In the genomic region with DNA sequence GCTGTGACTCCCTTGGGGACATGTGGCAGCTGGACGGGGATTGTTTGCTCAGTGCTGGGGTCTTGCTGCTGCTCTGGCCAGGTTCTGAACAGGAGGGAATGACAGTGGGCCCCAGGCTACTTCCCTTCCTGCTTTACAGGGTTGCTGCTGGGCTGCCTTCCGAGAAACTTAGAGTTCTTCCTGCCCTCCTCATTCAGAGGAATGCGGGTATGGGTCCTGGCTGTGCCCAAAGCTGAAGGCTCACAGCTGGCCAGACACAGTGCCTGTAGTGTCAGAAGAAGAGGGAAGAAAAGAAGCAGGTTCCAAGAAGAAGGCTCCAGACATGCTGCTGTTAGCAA, we compare ENCODE assay signal across 13 cellular contexts.
A peak's percentile ranks its signal among the peaks of the same experiment; 100 is the strongest.
DNase-seq lines count a peak whose midpoint lies in the region; ATAC-seq, FAIRE-seq and TF ChIP-seq lines count a peak whose summit lies in the region.
"Had no signal": no experiment of that assay in that cellular context is flagged by ENCODE, and none has a peak within 500 bp of the region (broad histone marks: within the 10 kb centered on the region; RNA-seq: fewer than 3 reads in every experiment).

No MANE protein-coding gene starts in this region.

- WGBS in thyroid gland, 2 donors: 25 to 55% methylated on average over 3 of the region's 3 CpGs

- ATAC-seq in left lobe of liver: peak; percentile 50
- ATAC-seq: activated CD4-positive, CD25-positive, alpha-beta regulatory T cell treated with anti-CD3 and anti-CD28 coated beads, Interleukin-2, amount 50 U/mL, for 24 hours had no signal

- intact Hi-C loops in thyroid gland (cut with DNase I): no loop called here

- TF ChIP-seq CTCF in coronary artery (IDR thresholded peaks at IDR 0.05): no peak
- no peak for TF ChIP-seq CTCF in thyroid gland (IDR thresholded peaks at IDR 0.05)

- in situ Hi-C loops in HAP-1 (cut with MboI; ENCODE audit: low sequenced_read_pairs): loop anchor here (25.0 kb wide), 1 partner anchor 332 kb away; no protein-coding TSS in a partner anchor

- no peak for FAIRE-seq in frontal cortex (lab: Jason Lieb, UNC)

- DNase-seq in coronary artery (ENCODE audit: low spot score) (no peak), left lobe of liver (ENCODE audit: low spot score) (no peak), thyroid gland (peak; percentile 64 to 69), frontal cortex (ENCODE audit: low spot score in 2 of 2) (no peak), HAP-1 (ENCODE audit: low spot score in 2 of 2) (no peak), hippocampal formation (lab: John Stamatoyannopoulos, UW) (no peak), NCI-H2029 treated with DMSO at 0.1 percent for 48 hours (lab: John Stamatoyannopoulos, UW) (no peak)
- DNase-seq: GDM1, MG63, OCI-M1 had no signal

- H3K36me3 ChIP-seq in thyroid gland (no peaks in the 10 kb centered on the region), HAP-1 (replicated peaks) (no peaks in the 10 kb centered on the region)
- H3K36me3 ChIP-seq: MG63 had no signal

- no peaks in the 10 kb centered on the region for H3K9me3 ChIP-seq in thyroid gland
- no peaks in the 10 kb centered on the region for H3K9me3 ChIP-seq in HAP-1
- H3K9me3 ChIP-seq: MG63 had no signal

- H3K27me3 ChIP-seq in thyroid gland: no peaks in the 10 kb centered on the region
- H3K27me3 ChIP-seq in HAP-1 (ENCODE audit: low read depth): no peaks in the 10 kb centered on the region
- H3K27me3 ChIP-seq: MG63 had no signal

- H3K4me1 ChIP-seq in thyroid gland (peaks cover 13 to 17% of the 10 kb centered on the region in 2 donors), HAP-1 (no peaks in the 10 kb centered on the region)
- H3K4me1 ChIP-seq: parathyroid adenoma had no signal

- no peak for TF ChIP-seq EP300 in Ishikawa (IDR thresholded peaks at IDR 0.05; ENCODE audit: borderline replicate concordance)

- H3K27ac ChIP-seq in coronary artery (peak overlapping the region; percentile 83 to 88), thyroid gland (peak overlapping the region in 2 of 3 donors; percentile 55 to 58)
- H3K27ac ChIP-seq: parathyroid adenoma had no signal

- TF ChIP-seq POLR2A in thyroid gland (IDR thresholded peaks at IDR 0.05): no peak

- H3K4me3 ChIP-seq in coronary artery (no peak overlapping the region), thyroid gland (replicated peaks in 1 of 3) (no peak overlapping the region), HAP-1 (no peak overlapping the region)
- H3K4me3 ChIP-seq: MG63 had no signal

- no peak for TF ChIP-seq RAD21 in Ishikawa (IDR thresholded peaks at IDR 0.05; ENCODE audit: low read depth)

TF ChIP-seq in Ishikawa, 13 proteins besides CTCF, POLR2A, EP300 and RAD21:
- TF ChIP-seq TEAD4 (IDR thresholded peaks at IDR 0.05): peak; percentile 44; the same call in 1 of the 2 replicates
- peak; percentile 41 for TF ChIP-seq NFIC (IDR thresholded peaks at IDR 0.05)
- TF ChIP-seq FOXM1 (IDR thresholded peaks at IDR 0.05; ENCODE audit: borderline replicate concordance, low read depth): no peak

Comparison
In these comparisons a context has a peak if more than half of its experiments do, and no peak if none do; other contexts are left out.
1. DNase-seq: peak in thyroid gland (2 of 2); none in coronary artery (single experiment), left lobe of liver (single experiment), frontal cortex (0 of 2), HAP-1 (0 of 2), hippocampal formation (0 of 2) and NCI-H2029 treated with DMSO at 0.1 percent for 48 hours (single experiment).